In genomic region chr4:123545569-123546122, GRCh38 we compare ENCODE assay signal across 16 cellular contexts.
A peak's percentile ranks its signal among the peaks of the same experiment; 100 is the strongest.
DNase-seq lines count a peak whose midpoint lies in the region; ATAC-seq, FAIRE-seq and TF ChIP-seq lines count a peak whose summit lies in the region.
"Had no signal": no experiment of that assay in that cellular context is flagged by ENCODE, and none has a peak within 500 bp of the region (broad histone marks: within the 10 kb centered on the region; RNA-seq: fewer than 3 reads in every experiment).

No MANE protein-coding gene starts in this region.

- ATAC-seq in left ventricle myocardium superior (peak; percentile 34), Right ventricle myocardium inferior (no peak), upper lobe of right lung (no peak), PC-3 (no peak)
- ATAC-seq: T-cell had no signal

- H3K27me3 ChIP-seq in mucosa of stomach (ENCODE audit: control insufficient read depth, insufficient read depth, low read length), result no peaks in the 10 kb centered on the region
- no peaks in the 10 kb centered on the region for H3K27me3 ChIP-seq in upper lobe of right lung
- H3K27me3 ChIP-seq in PC-3 (ENCODE audit: low read length), result no peaks in the 10 kb centered on the region

- H3F3A ChIP-seq in PC-3 (ENCODE audit: low read length, unreplicated experiment), result no peaks in the 10 kb centered on the region

- H3K9me2 ChIP-seq in PC-3 (replicated peaks; ENCODE audit: low read length), result no peaks in the 10 kb centered on the region

- POLR2A ChIA-PET in PC-3 (lab: Charles Lee; ENCODE audit: unreplicated experiment), result no interaction called here

- H3K4me1 ChIP-seq in mucosa of stomach (ENCODE audit: control insufficient read depth, insufficient read depth, low read length), result peaks cover 26% of the 10 kb centered on the region
- no peaks in the 10 kb centered on the region for H3K4me1 ChIP-seq in upper lobe of right lung
- H3K4me1 ChIP-seq in PC-3 (ENCODE audit: insufficient read depth, low read length), result peaks cover 5% of the 10 kb centered on the region; the same call in 1 of the 2 replicates

- intact Hi-C loops in left ventricle myocardium superior (cut with micrococcal nuclease), result no loop called here
- intact Hi-C loops in Right ventricle myocardium inferior (cut with DNase I), result no loop called here
- intact Hi-C loops in upper lobe of right lung (cut with DNase I), result no loop called here
- intact Hi-C loops in PC-3 (cut with micrococcal nuclease), result no loop called here

- FAIRE-seq in GM12892 (lab: Jason Lieb, UNC), result no peak

- DNase-seq in left ventricle myocardium superior (no peak), Right ventricle myocardium inferior (ENCODE audit: missing footprints) (no peak), epithelial cell of proximal tubule (ENCODE audit: low read depth) (peak; percentile 42), upper lobe of right lung (no peak), PC-3 (no peak), middle frontal gyrus (ENCODE audit: extremely low spot score, low spot score) (no peak), GM12892 (ENCODE audit: insufficient read length) (no peak)
- DNase-seq: COR-L47; GM23248; NCI-H1694 treated with DMSO at 0.1 percent for 48 hours; NCI-H524 treated with DMSO at 0.1 percent for 48 hours; RPMI8226; stimulated activated naive CD4-positive, alpha-beta T cell treated with Interleukin-2 at 50 U/mL for 16 hours; T-cell had no signal

- peak overlapping the region; percentile 77 for H3K27ac ChIP-seq in upper lobe of right lung
- H3K27ac ChIP-seq in PC-3 (ENCODE audit: low read length), result no peak overlapping the region
- H3K27ac ChIP-seq: GM23248, HL-60 had no signal

- H3K79me2 ChIP-seq in PC-3 (ENCODE audit: low read length), result no peaks in the 10 kb centered on the region

- peak overlapping the region; percentile 1 for H3K9ac ChIP-seq in mucosa of stomach (ENCODE audit: low read length)
- no peak overlapping the region for H3K9ac ChIP-seq in PC-3 (ENCODE audit: low read length)
- H3K9ac ChIP-seq: GM23248 had no signal

- no peaks in the 10 kb centered on the region for H3K9me3 ChIP-seq in mucosa of stomach (ENCODE audit: control insufficient read depth, low read length)
- H3K9me3 ChIP-seq in upper lobe of right lung, result no peaks in the 10 kb centered on the region
- no peaks in the 10 kb centered on the region for H3K9me3 ChIP-seq in PC-3 (ENCODE audit: low read length)

- TF ChIP-seq CTCF in epithelial cell of proximal tubule (conservative IDR thresholded peaks at IDR 0.05; ENCODE audit: low read depth, low read length) (no peak), upper lobe of right lung (IDR thresholded peaks at IDR 0.05) (no peak), PC-3 (conservative IDR thresholded peaks at IDR 0.05; ENCODE audit: low read depth, low read length) (no peak)

- no peak overlapping the region for H3K4me2 ChIP-seq in PC-3 (ENCODE audit: low read length)

- no peak for TF ChIP-seq POLR2A in GM12892 (IDR thresholded peaks at IDR 0.05; ENCODE audit: low read depth, low read length)

- no peaks in the 10 kb centered on the region for H3K36me3 ChIP-seq in mucosa of stomach (ENCODE audit: control insufficient read depth, insufficient read depth, low read length)
- H3K36me3 ChIP-seq in upper lobe of right lung, result no peaks in the 10 kb centered on the region
- no peaks in the 10 kb centered on the region for H3K36me3 ChIP-seq in PC-3 (ENCODE audit: low read depth, low read length)

- no peaks in the 10 kb centered on the region for H4K20me1 ChIP-seq in PC-3 (ENCODE audit: low read length)

- H3K4me3 ChIP-seq in epithelial cell of proximal tubule (ENCODE audit: low read depth, low read length) (peak overlapping the region; percentile 40), mucosa of stomach (ENCODE audit: low read length) (no peak overlapping the region), upper lobe of right lung (no peak overlapping the region), PC-3 (ENCODE audit: low read length) (no peak overlapping the region)
- H3K4me3 ChIP-seq: GM23248 had no signal

- CTCF ChIA-PET in PC-3 (lab: Charles Lee), result no interaction called here

- BruUV-seq in PC-3 (replicated peaks; lab: Mats Ljungman, UMichigan), result no TSS peak

- no peak overlapping the region for H2AFZ ChIP-seq in PC-3 (ENCODE audit: low read length)
- H2AFZ ChIP-seq: GM23248 had no signal
